2 cellular contexts compared by ENCODE assay signal in the genomic region with DNA sequence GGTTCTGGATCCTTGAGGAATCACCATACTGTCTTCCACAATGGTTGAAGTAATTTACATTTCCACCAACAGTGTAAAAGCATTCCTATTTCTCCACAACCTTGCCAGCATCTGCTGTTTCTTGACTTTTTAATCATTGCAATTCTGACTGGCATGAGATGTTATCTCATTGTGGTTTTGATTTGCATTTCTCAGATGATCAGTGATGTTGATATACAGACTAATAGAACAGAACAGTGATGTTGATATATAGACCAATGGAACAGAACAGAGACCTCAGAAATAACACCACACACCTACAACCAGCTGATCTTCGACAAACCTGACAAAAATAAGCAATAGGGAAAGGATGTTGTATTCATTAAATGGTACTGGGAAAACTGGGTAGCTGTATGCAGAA. TPM values are rescaled to one million over a fixed set of nuclear protein-coding genes. Genes with fewer than 3 reads are reported as not detected.
"Had no signal": no experiment of that assay in that cellular context is flagged by ENCODE, and none has a peak within 500 bp of the region (broad histone marks: within the 10 kb centered on the region; RNA-seq: fewer than 3 reads in every experiment).

No MANE protein-coding gene starts in this region.

RNA-seq across cellular contexts. Expression of gene GGT5, which starts 55.6 kb away (rescaled TPM):
- total RNA-seq: activated CD4-positive, alpha-beta memory T cell treated with anti-CD3 and anti-CD28 coated beads, Interleukin-2, amount 10 ng/mL, durations not matched to agents 7 days and 5 days; activated naive CD8-positive, alpha-beta T cell treated with anti-CD3 and anti-CD28 coated beads for 36 hours had no signal
